ENCODE assay signal across 22 cellular contexts in the genomic region with DNA sequence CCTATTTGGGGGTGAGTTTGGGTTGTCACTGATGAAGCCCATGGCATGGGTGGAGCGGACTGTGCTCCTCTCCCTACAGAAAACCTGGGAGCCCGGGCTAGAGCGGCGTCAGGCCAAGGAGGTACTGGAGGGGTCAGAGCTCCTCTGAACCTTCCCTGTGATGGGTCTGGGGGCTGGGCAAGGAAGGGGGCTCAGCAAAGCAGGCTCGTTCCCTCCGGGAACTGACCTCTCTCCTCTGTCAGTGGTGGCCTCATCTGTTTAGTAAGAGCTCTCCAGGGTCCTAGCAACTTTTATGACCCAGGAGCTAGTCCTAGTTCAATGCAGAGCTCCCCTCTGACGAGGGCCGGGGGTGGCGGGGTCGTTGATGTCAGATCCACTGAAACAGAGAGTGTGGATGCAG.
A peak's percentile ranks its signal among the peaks of the same experiment; 100 is the strongest.
DNase-seq lines count a peak whose midpoint lies in the region; ATAC-seq and TF ChIP-seq lines count a peak whose summit lies in the region.
"Had no signal": no experiment of that assay in that cellular context is flagged by ENCODE, and none has a peak within 500 bp of the region (broad histone marks: within the 10 kb centered on the region; RNA-seq: fewer than 3 reads in every experiment).

No MANE protein-coding gene starts in this region.

- intact Hi-C loops in posterior vena cava (cut with DNase I) (no loop called here), sciatic nerve (cut with DNase I) (no loop called here)

- H3K4me1 Mint-ChIP-seq in activated T-cell treated with anti-CD3 and anti-CD28 coated beads, Interleukin-2, amount 50 U/mL, for 24 hours (ENCODE audit: low read depth) = no peaks in the 10 kb centered on the region
- peaks cover 19% of the 10 kb centered on the region for H3K4me1 Mint-ChIP-seq in glutamatergic neuron (ENCODE audit: low read depth, unreplicated experiment)

- no peaks in the 10 kb centered on the region for H3K36me3 Mint-ChIP-seq in activated T-cell treated with anti-CD3 and anti-CD28 coated beads, Interleukin-2, amount 50 U/mL, for 24 hours (ENCODE audit: low read depth)
- no peaks in the 10 kb centered on the region for H3K36me3 Mint-ChIP-seq in glutamatergic neuron (ENCODE audit: unreplicated experiment)

- no peak overlapping the region for H3K27ac Mint-ChIP-seq in activated T-cell treated with anti-CD3 and anti-CD28 coated beads, Interleukin-2, amount 50 U/mL, for 24 hours
- H3K27ac Mint-ChIP-seq in glutamatergic neuron (ENCODE audit: unreplicated experiment) = no peak overlapping the region
- H3K27ac Mint-ChIP-seq: CD4-positive, alpha-beta T cell had no signal

- no peaks in the 10 kb centered on the region for H3K36me3 ChIP-seq in HEK293 (ENCODE audit: control insufficient read depth in 2 of 2, insufficient read depth in 1 of 2, low read length in 2 of 2)
- H3K36me3 ChIP-seq: HAP-1, MG63 had no signal

- H3K4me1 ChIP-seq in HEK293 (ENCODE audit: control insufficient read depth, insufficient read depth, low read length) = no peaks in the 10 kb centered on the region
- H3K4me1 ChIP-seq: Caco-2, HAP-1 had no signal

- DNase-seq in activated T-cell treated with anti-CD3 and anti-CD28 coated beads, Interleukin-2, amount 50 U/mL, for 1 hour = peak; percentile 3
- DNase-seq in activated T-cell treated with anti-CD3 and anti-CD28 coated beads, Interleukin-2, amount 50 U/mL, for 24 hours = no peak
- DNase-seq in glutamatergic neuron (no peak), posterior vena cava (ENCODE audit: low spot score) (peak; percentile 45), SK-N-DZ (ENCODE audit: low spot score) (no peak), sciatic nerve (ENCODE audit: low spot score) (no peak)
- no peak for DNase-seq in effector CD8-positive, alpha-beta T cell (lab: John Stamatoyannopoulos, UW)
- DNase-seq: Caco-2; CD4-positive, alpha-beta T cell; GF-D8; IMR-90; Kasumi-1; MG63; NCI-H1048; NCI-H1436 treated with DMSO at 0.1 percent for 48 hours; NCI-H2029; NCI-H526; OCI-M1; RPMI8226; SHP77 treated with DMSO at 0.1 percent for 48 hours had no signal

- no peak overlapping the region for H3K27ac ChIP-seq in HEK293 (ENCODE audit: extremely low read depth, low read depth, low read length)

- CTCF ChIA-PET in HEK293 (lab: Yijun Ruan, JAX) = interaction anchor here (0.6 to 2.6 kb wide), 3 partner anchors 37 to 1094 kb away, joined by 4 to 14 read pairs (median 4); no protein-coding TSS in a partner anchor

- no peaks in the 10 kb centered on the region for H3K9me3 ChIP-seq in HEK293 (ENCODE audit: control insufficient read depth, insufficient read depth, low read depth, low read length)
- H3K9me3 ChIP-seq: Caco-2, HAP-1, MG63 had no signal

- no peaks in the 10 kb centered on the region for H3K9me3 Mint-ChIP-seq in activated T-cell treated with anti-CD3 and anti-CD28 coated beads, Interleukin-2, amount 50 U/mL, for 24 hours
- no peaks in the 10 kb centered on the region for H3K9me3 Mint-ChIP-seq in glutamatergic neuron (ENCODE audit: unreplicated experiment)
- H3K9me3 Mint-ChIP-seq: CD4-positive, alpha-beta T cell had no signal

- no peak overlapping the region for H3K4me3 Mint-ChIP-seq in activated T-cell treated with anti-CD3 and anti-CD28 coated beads, Interleukin-2, amount 50 U/mL, for 24 hours
- H3K4me3 Mint-ChIP-seq in glutamatergic neuron (ENCODE audit: unreplicated experiment) = peak overlapping the region; percentile 0
- H3K4me3 Mint-ChIP-seq: CD4-positive, alpha-beta T cell had no signal

- no peaks in the 10 kb centered on the region for H3K27me3 Mint-ChIP-seq in activated T-cell treated with anti-CD3 and anti-CD28 coated beads, Interleukin-2, amount 50 U/mL, for 24 hours
- peaks cover 2% of the 10 kb centered on the region for H3K27me3 Mint-ChIP-seq in glutamatergic neuron (ENCODE audit: unreplicated experiment)
- H3K27me3 Mint-ChIP-seq: CD4-positive, alpha-beta T cell had no signal

- H3K4me3 ChIP-seq in HEK293 (ENCODE audit: low read depth, low read length) = no peak overlapping the region
- H3K4me3 ChIP-seq: HAP-1, MG63 had no signal

- TF ChIP-seq CTCF in HEK293 (tag by site-specific recombination; IDR thresholded peaks at IDR 0.05) (no peak), glutamatergic neuron (IDR thresholded peaks at IDR 0.05; ENCODE audit: partially characterized antibody, unreplicated experiment) (no peak)

- no peak for ATAC-seq in sciatic nerve

- POLR2A ChIA-PET in HEK293 (lab: Yijun Ruan, JAX) = no interaction called here

TF ChIP-seq in HEK293, 187 proteins besides CTCF, POLR2A, EP300 and RAD21:
- TF ChIP-seq REST (tag by site-specific recombination; IDR thresholded peaks at IDR 0.05) (peak; percentile 70), ZNF335 (tag by site-specific recombination; conservative IDR thresholded peaks at IDR 0.05) (no peak)

Comparison
In these comparisons a context has a peak if more than half of its experiments do, and no peak if none do; other contexts are left out.
1. DNase-seq: peak in activated T-cell treated with anti-CD3 and anti-CD28 coated beads, Interleukin-2, amount 50 U/mL, for 1 hour (single experiment) and posterior vena cava (single experiment); none in activated T-cell treated with anti-CD3 and anti-CD28 coated beads, Interleukin-2, amount 50 U/mL, for 24 hours (single experiment), glutamatergic neuron (single experiment), effector CD8-positive, alpha-beta T cell (single experiment), SK-N-DZ (single experiment) and sciatic nerve (single experiment).